Comparison of ENCODE assay signal across 16 cellular contexts in the genomic region with DNA sequence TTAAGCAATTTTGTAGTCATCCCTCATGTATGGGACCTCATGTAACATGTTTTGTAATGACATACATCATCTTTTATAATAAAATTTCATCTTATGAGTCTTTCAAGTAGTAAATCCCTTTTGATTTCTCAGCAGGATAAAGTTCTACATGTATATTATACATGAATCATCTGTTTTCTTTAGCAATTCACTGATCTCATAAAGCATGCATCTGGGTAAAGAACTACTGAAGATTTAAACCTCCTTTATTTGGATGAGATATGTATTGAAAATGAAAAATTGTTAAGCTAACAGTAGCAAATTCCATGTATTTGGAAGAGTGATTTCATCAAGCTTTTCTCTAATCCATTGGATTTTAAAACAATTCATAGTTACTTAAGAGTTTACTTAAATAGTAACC.
DNase-seq lines count a peak whose midpoint lies in the region; ATAC-seq and TF ChIP-seq lines count a peak whose summit lies in the region.
"Had no signal": no experiment of that assay in that cellular context is flagged by ENCODE, and none has a peak within 500 bp of the region (broad histone marks: within the 10 kb centered on the region; RNA-seq: fewer than 3 reads in every experiment).

No MANE protein-coding gene starts in this region.

- H3K9me3 ChIP-seq in aorta (ENCODE audit: control insufficient read depth, low read length), result no peaks in the 10 kb centered on the region

- ATAC-seq in SK-N-SH treated with all-trans-retinoic acid at 6 μM for 48 hours (peak; percentile 25; the same call in 1 of the 3 replicates), aorta (ENCODE audit: low FRiP score) (no peak)
- ATAC-seq: K562 had no signal

- no peaks in the 10 kb centered on the region for H3K27me3 ChIP-seq in aorta (ENCODE audit: control insufficient read depth in 1 of 2, insufficient read depth in 2 of 2, low read length in 1 of 2)

- intact Hi-C loops in posterior cingulate gyrus (cut with DNase I), result no loop called here
- intact Hi-C loops in aorta (cut with DNase I), result no loop called here

- TF ChIP-seq CTCF in retinal pigment epithelial cell (conservative IDR thresholded peaks at IDR 0.05; ENCODE audit: low read depth, low read length), result no peak

- H3K27ac ChIP-seq in aorta (ENCODE audit: low read depth in 1 of 2, low read length in 2 of 2), result no peak overlapping the region
- H3K27ac ChIP-seq: C4-2B, HL-60, PC-9 had no signal

- H3K4me3 ChIP-seq in retinal pigment epithelial cell (ENCODE audit: low read length), result no peak overlapping the region
- no peak overlapping the region for H3K4me3 ChIP-seq in aorta (ENCODE audit: low read length in 2 of 2)
- H3K4me3 ChIP-seq: K562, PC-9 had no signal

- no peaks in the 10 kb centered on the region for H3K36me3 ChIP-seq in aorta (ENCODE audit: control insufficient read depth in 1 of 2, insufficient read depth in 2 of 2, low read length in 1 of 2)

- peak; percentile 58 for DNase-seq in EH (ENCODE audit: low read depth)
- DNase-seq in fibroblast of gingiva (ENCODE audit: low read depth), result peak; percentile 12
- peak; percentile 48 for DNase-seq in retinal pigment epithelial cell (ENCODE audit: low read depth)
- no peak for DNase-seq in activated CD4-positive, alpha-beta T cell treated with anti-CD3 and anti-CD28 coated beads, Interleukin-2, amount 50 U/mL, for 1 hour
- no peak for DNase-seq in posterior cingulate gyrus
- DNase-seq in aorta, result no peak
- no peak for DNase-seq in UCSD-AML1 (lab: John Stamatoyannopoulos, UW; ENCODE audit: unreplicated experiment)
- DNase-seq: COR-L47, GOT3, NCI-H146, NCI-H345, PC-9 had no signal

- H3K4me1 ChIP-seq in aorta (ENCODE audit: control insufficient read depth in 1 of 2, insufficient read depth in 2 of 2, low read length in 2 of 2), result no peaks in the 10 kb centered on the region

TF ChIP-seq in SK-N-SH treated with all-trans-retinoic acid at 6 μM for 48 hours, 23 proteins besides CTCF, POLR2A, EP300 and RAD21:
- TF ChIP-seq ISL1 (CRISPR knock-in tag; IDR thresholded peaks at IDR 0.05), result peak; percentile 83
- TF ChIP-seq, protein P1, sequence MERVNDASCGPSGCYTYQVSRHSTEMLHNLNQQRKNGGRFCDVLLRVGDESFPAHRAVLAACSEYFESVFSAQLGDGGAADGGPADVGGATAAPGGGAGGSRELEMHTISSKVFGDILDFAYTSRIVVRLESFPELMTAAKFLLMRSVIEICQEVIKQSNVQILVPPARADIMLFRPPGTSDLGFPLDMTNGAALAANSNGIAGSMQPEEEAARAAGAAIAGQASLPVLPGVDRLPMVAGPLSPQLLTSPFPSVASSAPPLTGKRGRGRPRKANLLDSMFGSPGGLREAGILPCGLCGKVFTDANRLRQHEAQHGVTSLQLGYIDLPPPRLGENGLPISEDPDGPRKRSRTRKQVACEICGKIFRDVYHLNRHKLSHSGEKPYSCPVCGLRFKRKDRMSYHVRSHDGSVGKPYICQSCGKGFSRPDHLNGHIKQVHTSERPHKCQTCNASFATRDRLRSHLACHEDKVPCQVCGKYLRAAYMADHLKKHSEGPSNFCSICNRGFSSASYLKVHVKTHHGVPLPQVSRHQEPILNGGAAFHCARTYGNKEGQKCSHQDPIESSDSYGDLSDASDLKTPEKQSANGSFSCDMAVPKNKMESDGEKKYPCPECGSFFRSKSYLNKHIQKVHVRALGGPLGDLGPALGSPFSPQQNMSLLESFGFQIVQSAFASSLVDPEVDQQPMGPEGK (CRISPR knock-in tag; IDR thresholded peaks at IDR 0.05; ENCODE audit: borderline replicate concordance), result no peak

Comparison
In these comparisons a context has a peak if more than half of its experiments do, and no peak if none do; other contexts are left out.
1. DNase-seq: peak in EH (single experiment), fibroblast of gingiva (single experiment) and retinal pigment epithelial cell (single experiment); none in activated CD4-positive, alpha-beta T cell treated with anti-CD3 and anti-CD28 coated beads, Interleukin-2, amount 50 U/mL, for 1 hour (single experiment), posterior cingulate gyrus (0 of 10), aorta (0 of 2) and UCSD-AML1 (single experiment).